ENCODE assay signal across 8 cellular contexts in genomic region chr3:102129774-102130608, GRCh38.
DNase-seq lines count a peak whose midpoint lies in the region; ATAC-seq and TF ChIP-seq lines count a peak whose summit lies in the region.

No MANE protein-coding gene starts in this region.

- intact Hi-C loops in heart right ventricle (cut with DNase I) (loop anchor here in 2 of 10 donors (2.0 to 10.0 kb wide), 2 partner anchors 23 to 125 kb away; no protein-coding TSS in a partner anchor), stomach (cut with DNase I; ENCODE audit: low total_unique reads) (no loop called here)

- no peaks in the 10 kb centered on the region for H3K36me3 Mint-ChIP-seq in HFFc6 (ENCODE audit: low read depth)
- H3K36me3 Mint-ChIP-seq in T-helper 1 cell treated with Interleukin-12 subunit alpha and Interleukin-12 subunit beta and Interleukin-4 antibody, amounts not matched to agents 30 μg/mL and 1 μg/mL, for 36 hours (ENCODE audit: low read depth) = peaks cover 11% of the 10 kb centered on the region

- no peak for TF ChIP-seq POLR2A in stomach (IDR thresholded peaks at IDR 0.05)

- ATAC-seq in heart right ventricle (peak; percentile 47 to 91 (median 82)), GM19467 (IDR thresholded peaks at IDR 0.05; ENCODE audit: unreplicated experiment) (no peak)

- H3K14ac ChIP-seq in neuronal stem cell (ENCODE audit: low read length) = no peak overlapping the region

- DNase-seq in HFFc6 (peak; percentile 68), heart right ventricle (no peak), stomach (no peak), NCI-H1694 (lab: John Stamatoyannopoulos, UW) (no peak), mesendoderm (no peak), neuronal stem cell (ENCODE audit: low spot score) (no peak)

- H3K18ac ChIP-seq in mesendoderm (ENCODE audit: low read length) (no peak overlapping the region), neuronal stem cell (ENCODE audit: low read length) (no peak overlapping the region)

- no peak overlapping the region for H2BK5ac ChIP-seq in mesendoderm (ENCODE audit: low read length)
- H2BK5ac ChIP-seq in neuronal stem cell (ENCODE audit: low read length) = no peak overlapping the region

- TF ChIP-seq EP300 in stomach (IDR thresholded peaks at IDR 0.05) = peak; percentile 84

- no peaks in the 10 kb centered on the region for H3K79me2 ChIP-seq in mesendoderm (ENCODE audit: control insufficient read depth, insufficient read depth, low read length)

- WGBS in heart right ventricle, 2 donors = 27 to 29% methylated on average over 3 of the region's 3 CpGs
- WGBS in stomach, 5 donors = 26 to 41% (median 29%) methylated on average over 3 of the region's 3 CpGs
- no CpG with 5 or more reads among the region's 3 CpGs for WGBS in mesendoderm (ENCODE audit: extremely low coverage, insufficient coverage, low lambda C conversion rate)
- WGBS in neuronal stem cell (ENCODE audit: extremely low coverage in 2 of 2, insufficient read length in 2 of 2, insufficient replicate concordance in 1 of 2), 2 donors = no CpG with 5 or more reads among the region's 3 CpGs

- TF ChIP-seq CTCF in HFFc6 (IDR thresholded peaks at IDR 0.05) = no peak
- no peak for TF ChIP-seq CTCF in heart right ventricle (IDR thresholded peaks at IDR 0.05)
- TF ChIP-seq CTCF in stomach (IDR thresholded peaks at IDR 0.05) = no peak

- H4K91ac ChIP-seq in neuronal stem cell (ENCODE audit: low read depth, low read length, poor library complexity) = no peak overlapping the region

- H2BK12ac ChIP-seq in neuronal stem cell (ENCODE audit: low read length) = no peak overlapping the region

- H3K4ac ChIP-seq in mesendoderm (ENCODE audit: low read depth, low read length) (no peak overlapping the region), neuronal stem cell (ENCODE audit: low read length) (no peak overlapping the region)

- peak overlapping the region; percentile 34 to 74 (median 46) for H3K27ac ChIP-seq in heart right ventricle
- peak overlapping the region in 4 of 5 donors; percentile 56 to 74 (median 64) for H3K27ac ChIP-seq in stomach
- no peak overlapping the region for H3K27ac ChIP-seq in mesendoderm (ENCODE audit: low read depth, low read length)
- no peak overlapping the region for H3K27ac ChIP-seq in neuronal stem cell (replicated peaks; ENCODE audit: low read length)

- no peak overlapping the region for H2BK120ac ChIP-seq in mesendoderm (ENCODE audit: low read depth, low read length)
- H2BK120ac ChIP-seq in neuronal stem cell (ENCODE audit: low read depth, low read length) = no peak overlapping the region

- H3K9me3 ChIP-seq in heart right ventricle (peaks cover 0 to 8% (median 0%) of the 10 kb centered on the region in 11 donors), stomach (no peaks in the 10 kb centered on the region), neuronal stem cell (replicated peaks in 1 of 2; ENCODE audit: control insufficient read depth in 2 of 2, insufficient read depth in 1 of 2, low read depth in 1 of 2, low read length in 2 of 2) (no peaks in the 10 kb centered on the region)

- no peaks in the 10 kb centered on the region for H3K27me3 Mint-ChIP-seq in HFFc6 (ENCODE audit: insufficient read depth)
- H3K27me3 Mint-ChIP-seq in T-helper 1 cell treated with Interleukin-12 subunit alpha and Interleukin-12 subunit beta and Interleukin-4 antibody, amounts not matched to agents 30 μg/mL and 1 μg/mL, for 36 hours (ENCODE audit: low read depth) = no peaks in the 10 kb centered on the region

- H3K36me3 ChIP-seq in heart right ventricle = no peaks in the 10 kb centered on the region
- no peaks in the 10 kb centered on the region for H3K36me3 ChIP-seq in stomach
- no peaks in the 10 kb centered on the region for H3K36me3 ChIP-seq in mesendoderm (ENCODE audit: control insufficient read depth, insufficient read depth, low read length)
- no peaks in the 10 kb centered on the region for H3K36me3 ChIP-seq in neuronal stem cell (replicated peaks in 1 of 2; ENCODE audit: control insufficient read depth in 2 of 2, insufficient read depth in 2 of 2, low read length in 2 of 2)

- no peak overlapping the region for H2AK5ac ChIP-seq in mesendoderm (ENCODE audit: low read length)
- no peak overlapping the region for H2AK5ac ChIP-seq in neuronal stem cell (ENCODE audit: low read depth, low read length)

- H3K4me2 ChIP-seq in mesendoderm (ENCODE audit: low read length) (no peak overlapping the region), neuronal stem cell (ENCODE audit: insufficient read depth, low read length, poor library complexity, severe bottlenecking) (no peak overlapping the region)

- H4K5ac ChIP-seq in mesendoderm (ENCODE audit: low read length) = no peak overlapping the region

- peak overlapping the region; percentile 25 for H3K4me3 Mint-ChIP-seq in HFFc6
- H3K4me3 Mint-ChIP-seq in T-helper 1 cell treated with Interleukin-12 subunit alpha and Interleukin-12 subunit beta and Interleukin-4 antibody, amounts not matched to agents 30 μg/mL and 1 μg/mL, for 36 hours = no peak overlapping the region

- H3K4me1 ChIP-seq in heart right ventricle = peaks cover 0 to 27% (median 5%) of the 10 kb centered on the region in 9 donors
- peaks cover 4 to 39% (median 18%) of the 10 kb centered on the region in 4 donors for H3K4me1 ChIP-seq in stomach
- H3K4me1 ChIP-seq in mesendoderm (ENCODE audit: control insufficient read depth, low read depth, low read length) = no peaks in the 10 kb centered on the region
- no peaks in the 10 kb centered on the region for H3K4me1 ChIP-seq in neuronal stem cell (ENCODE audit: control insufficient read depth in 2 of 2, insufficient read depth in 1 of 2, low read depth in 1 of 2, low read length in 2 of 2)

- H3K56ac ChIP-seq in mesendoderm (ENCODE audit: low read length) = no peak overlapping the region

- no peak overlapping the region for H4K8ac ChIP-seq in mesendoderm (ENCODE audit: low read depth, low read length)
- no peak overlapping the region for H4K8ac ChIP-seq in neuronal stem cell (ENCODE audit: low read depth, low read length)

- H3K27ac Mint-ChIP-seq in HFFc6 = peak overlapping the region; percentile 90
- peak overlapping the region; percentile 47 for H3K27ac Mint-ChIP-seq in T-helper 1 cell treated with Interleukin-12 subunit alpha and Interleukin-12 subunit beta and Interleukin-4 antibody, amounts not matched to agents 30 μg/mL and 1 μg/mL, for 36 hours

- peaks cover 19% of the 10 kb centered on the region for H3K4me1 Mint-ChIP-seq in HFFc6 (ENCODE audit: low read depth)
- peaks cover 25% of the 10 kb centered on the region for H3K4me1 Mint-ChIP-seq in T-helper 1 cell treated with Interleukin-12 subunit alpha and Interleukin-12 subunit beta and Interleukin-4 antibody, amounts not matched to agents 30 μg/mL and 1 μg/mL, for 36 hours (ENCODE audit: low read depth)

- H3K4me3 ChIP-seq in heart right ventricle = no peak overlapping the region
- no peak overlapping the region for H3K4me3 ChIP-seq in stomach
- H3K4me3 ChIP-seq in mesendoderm (ENCODE audit: low read length) = no peak overlapping the region
- no peak overlapping the region for H3K4me3 ChIP-seq in neuronal stem cell (ENCODE audit: low read length in 2 of 2)

- H2AFZ ChIP-seq in neuronal stem cell (ENCODE audit: low read length) = no peak overlapping the region

- H3K9me3 Mint-ChIP-seq in HFFc6 = no peaks in the 10 kb centered on the region
- peaks cover 17% of the 10 kb centered on the region for H3K9me3 Mint-ChIP-seq in T-helper 1 cell treated with Interleukin-12 subunit alpha and Interleukin-12 subunit beta and Interleukin-4 antibody, amounts not matched to agents 30 μg/mL and 1 μg/mL, for 36 hours

- H3K23ac ChIP-seq in mesendoderm (ENCODE audit: low read length) (no peak overlapping the region), neuronal stem cell (ENCODE audit: low read depth, low read length, poor library complexity) (no peak overlapping the region)

- H3K27me3 ChIP-seq in heart right ventricle (no peaks in the 10 kb centered on the region), stomach (no peaks in the 10 kb centered on the region), mesendoderm (ENCODE audit: insufficient read depth, low read length, poor library complexity) (no peaks in the 10 kb centered on the region), neuronal stem cell (ENCODE audit: control insufficient read depth in 3 of 3, insufficient read depth in 3 of 3, low read depth in 1 of 3, low read length in 3 of 3) (no peaks in the 10 kb centered on the region)

- H3K9ac ChIP-seq in mesendoderm (ENCODE audit: low read length) = no peak overlapping the region
- H3K9ac ChIP-seq in neuronal stem cell (ENCODE audit: low read depth, low read length, poor library complexity) = no peak overlapping the region

- H3K79me1 ChIP-seq in mesendoderm (ENCODE audit: low read length) (no peaks in the 10 kb centered on the region), neuronal stem cell (ENCODE audit: low read depth, low read length) (no peaks in the 10 kb centered on the region)

- H2BK15ac ChIP-seq in mesendoderm (replicated peaks; ENCODE audit: low read depth) (no peak overlapping the region), neuronal stem cell (ENCODE audit: low read length) (no peak overlapping the region)

Comparison
In these comparisons a context has a peak if more than half of its experiments do, and no peak if none do; other contexts are left out.
1. H3K27ac ChIP-seq: peak in heart right ventricle (10 of 10) and stomach (4 of 5); none in mesendoderm (single experiment) and neuronal stem cell (single experiment).